In genomic region chr9:128723352-128723865, GRCh38 we compare ENCODE assay signal across 8 cellular contexts. TPM values are rescaled to one million over a fixed set of nuclear protein-coding genes. Genes with fewer than 3 reads are reported as not detected.
A peak's percentile ranks its signal among the peaks of the same experiment; 100 is the strongest.
DNase-seq lines count a peak whose midpoint lies in the region; ATAC-seq lines count a peak whose summit lies in the region.

No MANE protein-coding gene starts in this region.

- H3K9me3 Mint-ChIP-seq in dendritic cell treated with granulocyte-macrophage colony-stimulating factor and Interleukin-4, amounts not matched to agents 40 ng/mL and 50 ng/mL, for 4 days = no peaks in the 10 kb centered on the region
- H3K9me3 Mint-ChIP-seq in natural killer cell treated with Interleukin-12 subunit alpha and Interleukin-12 subunit beta and Interleukin-15 and Interleukin-18, amount 100 ng/mL, for 72 hours = no peaks in the 10 kb centered on the region

- peaks cover 27 to 82% (median 68%) of the 10 kb centered on the region in 10 experiments for H3K4me1 ChIP-seq in BLaER1 treated with 17β-estradiol and CSF1 and Interleukin-3, amounts not matched to agents 10 nM and 100 nM

- H3K4me3 Mint-ChIP-seq in dendritic cell treated with granulocyte-macrophage colony-stimulating factor and Interleukin-4, amounts not matched to agents 40 ng/mL and 50 ng/mL, for 4 days = peak overlapping the region; percentile 91
- H3K4me3 Mint-ChIP-seq in natural killer cell treated with Interleukin-12 subunit alpha and Interleukin-12 subunit beta and Interleukin-15 and Interleukin-18, amount 100 ng/mL, for 72 hours = peak overlapping the region; percentile 95

- H3K36me3 Mint-ChIP-seq in dendritic cell treated with granulocyte-macrophage colony-stimulating factor and Interleukin-4, amounts not matched to agents 40 ng/mL and 50 ng/mL, for 4 days (ENCODE audit: low read depth) = peaks cover 47% of the 10 kb centered on the region
- H3K36me3 Mint-ChIP-seq in natural killer cell treated with Interleukin-12 subunit alpha and Interleukin-12 subunit beta and Interleukin-15 and Interleukin-18, amount 100 ng/mL, for 72 hours = no peaks in the 10 kb centered on the region

- H3K27ac ChIP-seq in BLaER1 treated with 17β-estradiol and CSF1 and Interleukin-3, amounts not matched to agents 10 nM and 100 nM = peak overlapping the region; percentile 43 to 87 (median 77); a peak in 20 of 22 replicates
- H3K27ac ChIP-seq in KOPT-K1 (ENCODE audit: low read depth, low read length, poor library complexity, severe bottlenecking) = peak overlapping the region; percentile 78

- intact Hi-C loops in dendritic cell treated with granulocyte-macrophage colony-stimulating factor and Interleukin-4, amounts not matched to agents 40 ng/mL and 50 ng/mL, for 4 days (cut with micrococcal nuclease) = no loop called here

- ATAC-seq in natural killer cell treated with Interleukin-12 subunit alpha and Interleukin-12 subunit beta and Interleukin-15 and Interleukin-18, amount 100 ng/mL, for 72 hours = no peak

- peak overlapping the region; percentile 67 to 92 (median 78) for H3K4me3 ChIP-seq in BLaER1 treated with 17β-estradiol and CSF1 and Interleukin-3, amounts not matched to agents 10 nM and 100 nM

- no peaks in the 10 kb centered on the region for H3K9me3 ChIP-seq in BLaER1 treated with 17β-estradiol and CSF1 and Interleukin-3, amounts not matched to agents 10 nM and 100 nM (replicated peaks in 1 of 11)
- H3K9me3 ChIP-seq in KOPT-K1 (ENCODE audit: insufficient read depth, low read length, poor library complexity, severe bottlenecking) = no peaks in the 10 kb centered on the region

- peak overlapping the region; percentile 88 to 98 (median 93) for H3K4me2 ChIP-seq in BLaER1 treated with 17β-estradiol and CSF1 and Interleukin-3, amounts not matched to agents 10 nM and 100 nM

- peaks cover 22 to 40% (median 29%) of the 10 kb centered on the region in 11 experiments for H3K36me3 ChIP-seq in BLaER1 treated with 17β-estradiol and CSF1 and Interleukin-3, amounts not matched to agents 10 nM and 100 nM
- peaks cover 19% of the 10 kb centered on the region; the same call in 1 of the 2 replicates for H3K36me3 ChIP-seq in KOPT-K1 (ENCODE audit: insufficient read depth, low read length)

- H3K4me1 Mint-ChIP-seq in dendritic cell treated with granulocyte-macrophage colony-stimulating factor and Interleukin-4, amounts not matched to agents 40 ng/mL and 50 ng/mL, for 4 days (ENCODE audit: low read depth) = peaks cover 52% of the 10 kb centered on the region
- peaks cover 32 to 35% of the 10 kb centered on the region in 2 donors for H3K4me1 Mint-ChIP-seq in natural killer cell treated with Interleukin-12 subunit alpha and Interleukin-12 subunit beta and Interleukin-15 and Interleukin-18, amount 100 ng/mL, for 72 hours (ENCODE audit: low read depth in 2 of 2)

- H3K27me3 ChIP-seq in BLaER1 treated with 17β-estradiol and CSF1 and Interleukin-3, amounts not matched to agents 10 nM and 100 nM = no peaks in the 10 kb centered on the region

- H4K20me1 ChIP-seq in BLaER1 treated with 17β-estradiol and CSF1 and Interleukin-3, amounts not matched to agents 10 nM and 100 nM = no peaks in the 10 kb centered on the region; a peak in 2 of 22 replicates

- H3K27me3 Mint-ChIP-seq in dendritic cell treated with granulocyte-macrophage colony-stimulating factor and Interleukin-4, amounts not matched to agents 40 ng/mL and 50 ng/mL, for 4 days = no peaks in the 10 kb centered on the region
- H3K27me3 Mint-ChIP-seq in natural killer cell treated with Interleukin-12 subunit alpha and Interleukin-12 subunit beta and Interleukin-15 and Interleukin-18, amount 100 ng/mL, for 72 hours = no peaks in the 10 kb centered on the region

- H3K27ac Mint-ChIP-seq in dendritic cell treated with granulocyte-macrophage colony-stimulating factor and Interleukin-4, amounts not matched to agents 40 ng/mL and 50 ng/mL, for 4 days = peak overlapping the region; percentile 85
- H3K27ac Mint-ChIP-seq in natural killer cell treated with Interleukin-12 subunit alpha and Interleukin-12 subunit beta and Interleukin-15 and Interleukin-18, amount 100 ng/mL, for 72 hours = peak overlapping the region; percentile 75 to 89

- peak overlapping the region; percentile 74 to 89 (median 85) for H3K9ac ChIP-seq in BLaER1 treated with 17β-estradiol and CSF1 and Interleukin-3, amounts not matched to agents 10 nM and 100 nM

- no peak for DNase-seq in natural killer cell treated with Interleukin-12 subunit alpha and Interleukin-12 subunit beta and Interleukin-15 and Interleukin-18, amount 100 ng/mL, for 72 hours (ENCODE audit: low spot score)
- DNase-seq in NCI-H2081 treated with DMSO at 0.1 percent for 48 hours (lab: John Stamatoyannopoulos, UW) (no peak), GM19238 (ENCODE audit: insufficient read length, low spot score) (no peak), foreskin melanocyte (no peak), HCEC 1CT (no peak)

RNA-seq across cellular contexts. Expression of gene ZDHHC12, which starts 0.5 kb away (rescaled TPM):
- 10 to 100 TPM; 56.3 to 72.3 TPM for total RNA-seq in natural killer cell treated with Interleukin-12 subunit alpha and Interleukin-12 subunit beta and Interleukin-15 and Interleukin-18, amount 100 ng/mL, for 72 hours

RNA-seq across cellular contexts. Expression of gene PKN3, which starts 21.1 kb away (rescaled TPM):
- 1 to 10 TPM; 7.0 to 8.0 TPM for total RNA-seq in natural killer cell treated with Interleukin-12 subunit alpha and Interleukin-12 subunit beta and Interleukin-15 and Interleukin-18, amount 100 ng/mL, for 72 hours

RNA-seq across cellular contexts. Expression of gene SET, which starts 34.4 kb away (rescaled TPM):
- total RNA-seq in natural killer cell treated with Interleukin-12 subunit alpha and Interleukin-12 subunit beta and Interleukin-15 and Interleukin-18, amount 100 ng/mL, for 72 hours = 100 to 1,000 TPM; 495 to 800 TPM

RNA-seq across cellular contexts. Expression of gene ZER1, which starts 48.3 kb away (rescaled TPM):
- 10 to 100 TPM; 21.5 to 22.4 TPM for total RNA-seq in natural killer cell treated with Interleukin-12 subunit alpha and Interleukin-12 subunit beta and Interleukin-15 and Interleukin-18, amount 100 ng/mL, for 72 hours
